In the genomic region with DNA sequence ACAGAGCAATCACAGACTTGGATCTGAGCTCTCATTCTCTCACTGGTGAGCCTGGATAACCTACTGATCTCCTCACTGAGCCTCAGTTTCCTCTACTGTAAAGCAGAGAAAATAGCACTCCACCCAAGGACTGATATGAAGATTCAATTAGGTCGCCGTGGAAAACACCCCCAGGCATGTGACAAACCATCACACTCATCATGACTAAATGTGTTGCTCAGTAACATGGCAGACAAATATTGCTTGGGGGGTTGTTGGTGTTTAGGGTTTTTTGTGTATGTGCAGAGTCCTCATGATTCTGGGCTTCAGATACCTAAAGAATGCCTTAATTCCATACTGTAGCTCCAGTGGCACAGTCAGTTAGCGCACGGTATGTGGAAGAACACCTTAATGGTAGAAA, we compare ENCODE assay signal across 23 cellular contexts.
"Had no signal": no experiment of that assay in that cellular context is flagged by ENCODE, and none has a peak within 500 bp of the region (broad histone marks: within the 10 kb centered on the region; RNA-seq: fewer than 3 reads in every experiment).

No MANE protein-coding gene starts in this region.

- H3K4me1 ChIP-seq: body of pancreas, heart right ventricle, left ventricle myocardium inferior, prostate gland, upper lobe of left lung had no signal

- H3K4me3 ChIP-seq: body of pancreas, heart right ventricle, left ventricle myocardium inferior, ovary, prostate gland, thoracic aorta, upper lobe of left lung had no signal

- ATAC-seq: activated CD4-positive, CD25-positive, alpha-beta regulatory T cell treated with anti-CD3 and anti-CD28 coated beads, Interleukin-2, amount 50 U/mL, for 24 hours; body of pancreas; esophagus mucosa; heart right ventricle had no signal

- DNase-seq: activated CD4-positive, alpha-beta memory T cell treated with anti-CD3 and anti-CD28 coated beads, Interleukin-2, amount 10 ng/mL, durations not matched to agents 7 days and 5 days; activated CD4-positive, alpha-beta T cell treated with anti-CD3 and anti-CD28 coated beads, Interleukin-2, amount 10 ng/mL, durations not matched to agents 24 days and 14 days; activated effector memory CD4-positive, alpha-beta T cell treated with anti-CD3 and anti-CD28 coated beads, Interleukin-2, amount 50 U/mL, for 16 hours; activated naive CD4-positive, alpha-beta T cell treated with anti-CD3 and anti-CD28 coated beads, Interleukin-2, amount 10 ng/mL, durations not matched to agents 7 days and 5 days; amygdala; body of pancreas; caudate nucleus; dermis blood vessel endothelial cell; effector CD8-positive, alpha-beta T cell; heart right ventricle; islet precursor cell; left ventricle myocardium inferior; midbrain; ovary; stimulated activated CD4-positive, alpha-beta T cell treated with anti-CD3 and anti-CD28 coated beads, Interleukin-4, amount 100 ng/mL, for 24 hours; stimulated activated naive CD4-positive, alpha-beta T cell treated with Interleukin-2 at 50 U/mL for 16 hours; upper lobe of left lung had no signal

- H3K27ac ChIP-seq: body of pancreas, heart right ventricle, left ventricle myocardium inferior, neutrophil, ovary, prostate gland, thoracic aorta, upper lobe of left lung, VCaP had no signal

- H3K36me3 ChIP-seq: heart right ventricle, left ventricle myocardium inferior, neutrophil, ovary, prostate gland, thoracic aorta, upper lobe of left lung had no signal

- H3K27me3 ChIP-seq: body of pancreas, heart right ventricle, neutrophil, ovary, upper lobe of left lung had no signal

- H3K9me3 ChIP-seq: body of pancreas, heart right ventricle, left ventricle myocardium inferior, neutrophil, ovary, prostate gland, thoracic aorta, upper lobe of left lung had no signal
